Comparison of ENCODE assay signal across 13 cellular contexts in genomic region chr11:3146612-3147256, GRCh38. TPM values are rescaled to one million over a fixed set of nuclear protein-coding genes. Genes with fewer than 3 reads are reported as not detected.
DNase-seq lines count a peak whose midpoint lies in the region; ATAC-seq, FAIRE-seq and TF ChIP-seq lines count a peak whose summit lies in the region.
"Had no signal": no experiment of that assay in that cellular context is flagged by ENCODE, and none has a peak within 500 bp of the region (broad histone marks: within the 10 kb centered on the region; RNA-seq: fewer than 3 reads in every experiment).

No MANE protein-coding gene starts in this region.

- H3K4ac ChIP-seq in H1 (replicated peaks; ENCODE audit: insufficient read length, low read depth, low read length) (no peak overlapping the region), mesenchymal stem cell (ENCODE audit: low read depth in 1 of 2, low read length in 2 of 2) (peak overlapping the region; percentile 20 to 49)

- peaks cover 0 to 7% (median 1%) of the 10 kb centered on the region in 4 experiments; a peak in 4 of 7 replicates for H3K4me1 ChIP-seq in H1 (replicated peaks in 1 of 4; ENCODE audit: control insufficient read depth in 3 of 4, insufficient read depth in 4 of 4, low read length in 3 of 4)
- H3K4me1 ChIP-seq in mesenchymal stem cell (ENCODE audit: control insufficient read depth, insufficient read depth, low read depth, low read length) = peaks cover 44% of the 10 kb centered on the region
- peaks cover 0 to 4% of the 10 kb centered on the region in 2 donors for H3K4me1 ChIP-seq in aorta (ENCODE audit: control insufficient read depth in 1 of 2, insufficient read depth in 2 of 2, low read length in 2 of 2)

- TF ChIP-seq EP300 in H1 (IDR thresholded peaks at IDR 0.05; ENCODE audit: borderline replicate concordance in 1 of 2, low read depth in 2 of 2, low read length in 2 of 2) = no peak

- no peak overlapping the region for H3K4me3 Mint-ChIP-seq in natural killer cell
- no peak overlapping the region for H3K4me3 Mint-ChIP-seq in natural killer cell treated with Interleukin-12 subunit alpha and Interleukin-12 subunit beta and Interleukin-15 and Interleukin-18, amount 100 ng/mL, for 72 hours
- H3K4me3 Mint-ChIP-seq in stimulated activated naive CD8-positive, alpha-beta T cell treated with anti-CD3 and anti-CD28 coated beads, Interleukin-15, amount 100 ng/mL, for 72 hours = no peak overlapping the region
- H3K4me3 Mint-ChIP-seq: stimulated activated memory B cell treated with anti-CD40 and anti-IgM and Interleukin-4, amounts not matched to agents 10 μg/mL and 1 μg/mL and 100 μg/mL, for 72 hours had no signal

- peaks cover 69 to 81% of the 10 kb centered on the region in 2 donors for H3K4me1 Mint-ChIP-seq in natural killer cell
- peaks cover 37 to 54% of the 10 kb centered on the region in 2 donors for H3K4me1 Mint-ChIP-seq in natural killer cell treated with Interleukin-12 subunit alpha and Interleukin-12 subunit beta and Interleukin-15 and Interleukin-18, amount 100 ng/mL, for 72 hours (ENCODE audit: low read depth in 2 of 2)
- H3K4me1 Mint-ChIP-seq in stimulated activated naive CD8-positive, alpha-beta T cell treated with anti-CD3 and anti-CD28 coated beads, Interleukin-15, amount 100 ng/mL, for 72 hours = peaks cover 35% of the 10 kb centered on the region
- H3K4me1 Mint-ChIP-seq: stimulated activated memory B cell treated with anti-CD40 and anti-IgM and Interleukin-4, amounts not matched to agents 10 μg/mL and 1 μg/mL and 100 μg/mL, for 72 hours had no signal

- H3K9me3 ChIP-seq in H1 (ENCODE audit: insufficient read depth in 2 of 2, low read depth in 1 of 2, low read length in 1 of 2) (no peaks in the 10 kb centered on the region), mesenchymal stem cell (ENCODE audit: control insufficient read depth, low read length) (no peaks in the 10 kb centered on the region), aorta (ENCODE audit: control insufficient read depth, low read length) (no peaks in the 10 kb centered on the region)

- H3K23ac ChIP-seq in H1 (ENCODE audit: insufficient read length) = no peak overlapping the region
- H3K23ac ChIP-seq in mesenchymal stem cell (ENCODE audit: low read length in 2 of 2) = no peak overlapping the region

- FAIRE-seq in H1 (lab: Jason Lieb, UNC) = no peak
- FAIRE-seq: A204.1 had no signal

- no peak overlapping the region for H3K27ac ChIP-seq in H1 (ENCODE audit: low read depth, low read length)
- H3K27ac ChIP-seq in mesenchymal stem cell (ENCODE audit: low read length, poor library complexity, severe bottlenecking) = no peak overlapping the region
- H3K27ac ChIP-seq in aorta (ENCODE audit: low read depth in 1 of 2, low read length in 2 of 2) = peak overlapping the region; percentile 6 to 87

- H3K79me2 ChIP-seq in H1 (ENCODE audit: control insufficient read depth in 1 of 2, insufficient read depth in 2 of 2, low read length in 2 of 2) = no peaks in the 10 kb centered on the region

- no peak overlapping the region for H2AFZ ChIP-seq in H1 (ENCODE audit: low read length)
- H2AFZ ChIP-seq in mesenchymal stem cell (ENCODE audit: low read depth, low read length) = no peak overlapping the region

- peak overlapping the region; percentile 60 to 79 for H3K27ac Mint-ChIP-seq in natural killer cell
- no peak overlapping the region for H3K27ac Mint-ChIP-seq in natural killer cell treated with Interleukin-12 subunit alpha and Interleukin-12 subunit beta and Interleukin-15 and Interleukin-18, amount 100 ng/mL, for 72 hours
- no peak overlapping the region for H3K27ac Mint-ChIP-seq in stimulated activated naive CD8-positive, alpha-beta T cell treated with anti-CD3 and anti-CD28 coated beads, Interleukin-15, amount 100 ng/mL, for 72 hours
- H3K27ac Mint-ChIP-seq: stimulated activated memory B cell treated with anti-CD40 and anti-IgM and Interleukin-4, amounts not matched to agents 10 μg/mL and 1 μg/mL and 100 μg/mL, for 72 hours had no signal

- ATAC-seq in natural killer cell (no peak), aorta (ENCODE audit: low FRiP score) (peak; percentile 75), HG02798 (IDR thresholded peaks at IDR 0.05; ENCODE audit: poor library complexity, unreplicated experiment) (no peak)
- no peak for ATAC-seq in natural killer cell treated with Interleukin-12 subunit alpha and Interleukin-12 subunit beta and Interleukin-15 and Interleukin-18, amount 100 ng/mL, for 72 hours
- no peak for ATAC-seq in stimulated activated naive CD8-positive, alpha-beta T cell treated with anti-CD3 and anti-CD28 coated beads, Interleukin-15, amount 100 ng/mL, for 72 hours
- ATAC-seq: stimulated activated memory B cell treated with anti-CD40 and anti-IgM and Interleukin-4, amounts not matched to agents 10 μg/mL and 1 μg/mL and 100 μg/mL, for 72 hours had no signal

- H3K14ac ChIP-seq in H1 (ENCODE audit: insufficient read length) = no peak overlapping the region
- H3K14ac ChIP-seq in mesenchymal stem cell (ENCODE audit: low read length in 2 of 2) = peak overlapping the region in 1 of 2 experiments; percentile 96

- no peaks in the 10 kb centered on the region for H3K36me3 ChIP-seq in H1 (ENCODE audit: control insufficient read depth in 2 of 4, insufficient read depth in 4 of 4, low read length in 3 of 4)
- peaks cover 3 to 54% of the 10 kb centered on the region in 2 experiments for H3K36me3 ChIP-seq in mesenchymal stem cell (ENCODE audit: control insufficient read depth in 1 of 2, insufficient read depth in 2 of 2, low read depth in 1 of 2, low read length in 2 of 2)
- H3K36me3 ChIP-seq in aorta (ENCODE audit: control insufficient read depth in 1 of 2, insufficient read depth in 2 of 2, low read length in 1 of 2) = no peaks in the 10 kb centered on the region

- H3K4me3 ChIP-seq in H1 (ENCODE audit: extremely low read depth in 1 of 4, insufficient read depth in 2 of 4, low read depth in 3 of 4, low read length in 4 of 4) (no peak overlapping the region), mesenchymal stem cell (ENCODE audit: insufficient read depth in 1 of 2, low read depth in 1 of 2, low read length in 2 of 2) (no peak overlapping the region), aorta (ENCODE audit: low read length in 2 of 2) (no peak overlapping the region)

- H2BK120ac ChIP-seq in H1 (replicated peaks; ENCODE audit: low read depth, low read length) (no peak overlapping the region), mesenchymal stem cell (ENCODE audit: low read depth, low read length) (peak overlapping the region; percentile 15)

- H3K9me3 Mint-ChIP-seq in natural killer cell = no peaks in the 10 kb centered on the region
- no peaks in the 10 kb centered on the region for H3K9me3 Mint-ChIP-seq in natural killer cell treated with Interleukin-12 subunit alpha and Interleukin-12 subunit beta and Interleukin-15 and Interleukin-18, amount 100 ng/mL, for 72 hours
- no peaks in the 10 kb centered on the region for H3K9me3 Mint-ChIP-seq in stimulated activated naive CD8-positive, alpha-beta T cell treated with anti-CD3 and anti-CD28 coated beads, Interleukin-15, amount 100 ng/mL, for 72 hours

- WGBS in H1 (ENCODE audit: extremely low coverage in 1 of 2, insufficient coverage in 1 of 2, insufficient read length in 1 of 2, insufficient replicate concordance in 2 of 2, low coverage in 1 of 2, low lambda C conversion rate in 2 of 2, missing lambda C conversion rate in 1 of 2), 2 experiments = 91% methylated on average over 17 of the region's 22 CpGs; no CpG with 5 or more reads in 1 of the 2 experiments
- WGBS in mesenchymal stem cell = 52% methylated on average over 18 of the region's 22 CpGs
- 2 to 10% methylated on average over 22 of the region's 22 CpGs for WGBS in aorta, 2 donors

- H4K8ac ChIP-seq in H1 (ENCODE audit: extremely low read depth, insufficient read depth, low read length) (peak overlapping the region; percentile 57; the same call in 1 of the 2 replicates), mesenchymal stem cell (ENCODE audit: low read length) (peak overlapping the region; percentile 29)

- H3K56ac ChIP-seq in H1 (replicated peaks; ENCODE audit: insufficient read length, low read depth, low read length) = no peak overlapping the region

- H3K9ac ChIP-seq in H1 (replicated peaks in 1 of 4; ENCODE audit: extremely low read depth in 1 of 4, low read depth in 3 of 4, low read length in 3 of 4) = no peak overlapping the region
- H3K9ac ChIP-seq in mesenchymal stem cell (ENCODE audit: low read length) = peak overlapping the region; percentile 29

- H4K20me1 ChIP-seq in H1 (replicated peaks in 1 of 2; ENCODE audit: control insufficient read depth in 1 of 2, insufficient read depth in 2 of 2, low read length in 2 of 2) = peaks cover 0 to 6% of the 10 kb centered on the region in 2 experiments

- H2BK5ac ChIP-seq in H1 (ENCODE audit: low read depth, low read length) (0 out of 2 replicates have a peak overlapping the region, but pooled peaks have one; percentile 24), mesenchymal stem cell (ENCODE audit: low read depth, low read length, poor library complexity, severe bottlenecking) (no peak overlapping the region)

- H3K4me2 ChIP-seq in H1 (ENCODE audit: insufficient read depth in 1 of 2, low read depth in 2 of 2, low read length in 2 of 2) (no peak overlapping the region), mesenchymal stem cell (ENCODE audit: low read length, poor library complexity, severe bottlenecking) (no peak overlapping the region)

- H3K27me3 Mint-ChIP-seq in natural killer cell (ENCODE audit: low read depth in 2 of 2) = no peaks in the 10 kb centered on the region
- H3K27me3 Mint-ChIP-seq in natural killer cell treated with Interleukin-12 subunit alpha and Interleukin-12 subunit beta and Interleukin-15 and Interleukin-18, amount 100 ng/mL, for 72 hours = no peaks in the 10 kb centered on the region
- no peaks in the 10 kb centered on the region for H3K27me3 Mint-ChIP-seq in stimulated activated naive CD8-positive, alpha-beta T cell treated with anti-CD3 and anti-CD28 coated beads, Interleukin-15, amount 100 ng/mL, for 72 hours

- H3K18ac ChIP-seq in H1 (ENCODE audit: extremely low read depth, low read length) (no peak overlapping the region; the same call in 1 of the 2 replicates), mesenchymal stem cell (ENCODE audit: low read depth in 1 of 2, low read length in 2 of 2) (peak overlapping the region; percentile 61 to 77)

- TF ChIP-seq RAD21 in H1 (IDR thresholded peaks at IDR 0.05 in 1 of 2, conservative IDR thresholded peaks at IDR 0.05 in 1 of 2; ENCODE audit: low read depth in 2 of 2, low read length in 2 of 2) = no peak

- H4K91ac ChIP-seq in H1 (replicated peaks; ENCODE audit: insufficient read length, low read length) = no peak overlapping the region
- H4K91ac ChIP-seq in mesenchymal stem cell (ENCODE audit: low read length) = peak overlapping the region; percentile 79

- no peaks in the 10 kb centered on the region for H3K23me2 ChIP-seq in H1 (ENCODE audit: low read depth, low read length)

- TF ChIP-seq CTCF in natural killer cell (IDR thresholded peaks at IDR 0.05) (no peak), H1 (IDR thresholded peaks at IDR 0.05; ENCODE audit: control extremely low read depth in 1 of 3, insufficient read depth in 1 of 3, low read depth in 1 of 3, low read length in 3 of 3) (no peak)

- POLR2A ChIA-PET in H1 (lab: Charles Lee; ENCODE audit: partially characterized antibody) = interaction anchor here (1.1 to 1.3 kb wide), 2 partner anchors 11 to 69 kb away, joined by 3 to 4 read pairs; no protein-coding TSS in a partner anchor

- no peak overlapping the region for H2AK5ac ChIP-seq in H1 (ENCODE audit: low read depth, low read length)
- no peak overlapping the region for H2AK5ac ChIP-seq in mesenchymal stem cell (ENCODE audit: low read length, severe bottlenecking)

- no peak overlapping the region for H4K5ac ChIP-seq in H1 (ENCODE audit: insufficient read length, low read depth, low read length)

- H3K79me1 ChIP-seq in H1 (ENCODE audit: low read depth, low read length) (peaks cover 4% of the 10 kb centered on the region; the same call in 1 of the 2 replicates), mesenchymal stem cell (replicated peaks; ENCODE audit: low read length, poor library complexity, severe bottlenecking) (peaks cover 76% of the 10 kb centered on the region)

- intact Hi-C loops in natural killer cell (cut with micrococcal nuclease) = no loop called here
- intact Hi-C loops in aorta (cut with DNase I) = no loop called here

- TF ChIP-seq POLR2A in H1 (IDR thresholded peaks at IDR 0.05; ENCODE audit: control extremely low read depth in 1 of 2, low read depth in 2 of 2, low read length in 2 of 2) = no peak

- H2BK12ac ChIP-seq in H1 (ENCODE audit: low read depth, low read length) = no peak overlapping the region
- H2BK12ac ChIP-seq in mesenchymal stem cell (ENCODE audit: low read length in 2 of 2) = peak overlapping the region in 1 of 2 experiments; percentile 92

- H3K36me3 Mint-ChIP-seq in natural killer cell = no peaks in the 10 kb centered on the region
- no peaks in the 10 kb centered on the region for H3K36me3 Mint-ChIP-seq in natural killer cell treated with Interleukin-12 subunit alpha and Interleukin-12 subunit beta and Interleukin-15 and Interleukin-18, amount 100 ng/mL, for 72 hours
- H3K36me3 Mint-ChIP-seq: stimulated activated memory B cell treated with anti-CD40 and anti-IgM and Interleukin-4, amounts not matched to agents 10 μg/mL and 1 μg/mL and 100 μg/mL, for 72 hours had no signal

- no peak overlapping the region for H2BK20ac ChIP-seq in H1 (ENCODE audit: low read length)

- DNase-seq in natural killer cell (no peak), H1 (ENCODE audit: low read depth in 1 of 2, low spot score in 2 of 2) (no peak), mesenchymal stem cell (peak; percentile 88), aorta (peak; percentile 77 to 86), GM19240 (ENCODE audit: insufficient read length, low spot score) (no peak)
- no peak for DNase-seq in natural killer cell treated with Interleukin-12 subunit alpha and Interleukin-12 subunit beta and Interleukin-15 and Interleukin-18, amount 100 ng/mL, for 72 hours (ENCODE audit: low spot score)
- no peak for DNase-seq in stimulated activated naive CD8-positive, alpha-beta T cell treated with anti-CD3 and anti-CD28 coated beads, Interleukin-15, amount 100 ng/mL, for 72 hours
- DNase-seq: activated CD8-positive, alpha-beta memory T cell treated with anti-CD3 and anti-CD28 coated beads for 24 hours; DMS153; NCI-H1105 had no signal

- no peak overlapping the region for H2BK15ac ChIP-seq in H1 (ENCODE audit: low read length)
- no peak overlapping the region for H2BK15ac ChIP-seq in mesenchymal stem cell (ENCODE audit: low read depth, poor library complexity, severe bottlenecking)

- CTCF ChIA-PET in H1 (lab: Charles Lee; ENCODE audit: partially characterized antibody) = interaction anchor here (0.8 to 3.4 kb wide), 11 partner anchors 8 to 109 kb away, joined by 3 to 14 read pairs (median 4); no protein-coding TSS in a partner anchor

- H3K27me3 ChIP-seq in H1 (replicated peaks in 1 of 4; ENCODE audit: control insufficient read depth in 3 of 4, extremely low read depth in 1 of 4, insufficient read depth in 3 of 4, low read length in 3 of 4) (no peaks in the 10 kb centered on the region), mesenchymal stem cell (ENCODE audit: control insufficient read depth in 1 of 2, insufficient read depth in 1 of 2, low read length in 2 of 2) (no peaks in the 10 kb centered on the region), aorta (ENCODE audit: control insufficient read depth in 1 of 2, insufficient read depth in 2 of 2, low read length in 1 of 2) (no peaks in the 10 kb centered on the region)

RNA-seq across cellular contexts. Expression of gene OSBPL5, which starts 18.4 kb away (rescaled TPM):
- total RNA-seq in natural killer cell (100 to 1,000 TPM; 375 to 522 (median 377) TPM), aorta (10 to 100 TPM; 64.1 to 69.1 TPM)
- total RNA-seq in natural killer cell treated with Interleukin-12 subunit alpha and Interleukin-12 subunit beta and Interleukin-15 and Interleukin-18, amount 100 ng/mL, for 72 hours = 10 to 100 TPM; 58.3 to 74.6 TPM
- 7.9 and 9.9 TPM in 2 replicates for total RNA-seq in H1 (2021; fragmentation: NEBNext Ultra II Directional; extraction: Animal tissue kit (Norgen Biotek cat#: 25700))
- polyA plus RNA-seq in H1 (2011; rRNA removed) (3.4 and 6.0 TPM in 2 replicates), aorta (10 to 100 TPM; 11.9 to 48.4 TPM)
- polyA plus RNA-seq in H1 (2011; cell fraction: cytosol; rRNA removed) = 5.8 TPM
- 19.5 TPM for polyA plus RNA-seq in H1 (2011; cell fraction: nucleus; rRNA removed)
- 3.8 to 7.3 TPM (median 6.6 TPM) in 4 replicates for polyA plus RNA-seq in H1 (2012, experiment 1 of 2)
- polyA plus RNA-seq in H1 (2012, experiment 2 of 2) = 4.9 TPM
- polyA plus RNA-seq in H1 (2013, experiment 1 of 2) = 3.3 TPM
- polyA plus RNA-seq in H1 (2013, experiment 2 of 2) = 2.9 TPM
- polyA minus RNA-seq in H1 (2011; rRNA and poly(A)+ RNA removed) = 4.3 and 5.5 TPM in 2 replicates
- polyA minus RNA-seq in H1 (2011; cell fraction: cytosol; rRNA and poly(A)+ RNA removed) = 9.7 TPM
- polyA minus RNA-seq in H1 (2011; cell fraction: nucleus; rRNA and poly(A)+ RNA removed) = 13.0 TPM
- 13.7 TPM for polyA plus RNA-seq in mesenchymal stem cell (2013, experiment 1 of 2)
- polyA plus RNA-seq in mesenchymal stem cell (2013, experiment 2 of 2) = 14.6 TPM

Comparison
In these comparisons a context has a peak if more than half of its experiments do, and no peak if none do; other contexts are left out.
1. H3K27ac Mint-ChIP-seq: peak in natural killer cell (2 of 2); none in natural killer cell treated with Interleukin-12 subunit alpha and Interleukin-12 subunit beta and Interleukin-15 and Interleukin-18, amount 100 ng/mL, for 72 hours (0 of 2) and stimulated activated naive CD8-positive, alpha-beta T cell treated with anti-CD3 and anti-CD28 coated beads, Interleukin-15, amount 100 ng/mL, for 72 hours (0 of 2).
2. RNA of gene OSBPL5, which starts 18.4 kb away (total RNA-seq): 375 to 522 TPM in natural killer cell; 58.3 to 74.6 TPM in natural killer cell treated with Interleukin-12 subunit alpha and Interleukin-12 subunit beta and Interleukin-15 and Interleukin-18, amount 100 ng/mL, for 72 hours, 64.1 to 69.1 TPM in aorta and 7.9 to 9.9 TPM in H1; every median in the first group is over 4 times any median in the second.
3. DNase-seq: peak in mesenchymal stem cell (single experiment) and aorta (2 of 2); none in natural killer cell (single experiment), natural killer cell treated with Interleukin-12 subunit alpha and Interleukin-12 subunit beta and Interleukin-15 and Interleukin-18, amount 100 ng/mL, for 72 hours (single experiment), H1 (0 of 2), stimulated activated naive CD8-positive, alpha-beta T cell treated with anti-CD3 and anti-CD28 coated beads, Interleukin-15, amount 100 ng/mL, for 72 hours (0 of 2) and GM19240 (single experiment).
4. H3K27ac ChIP-seq: peak in aorta (2 of 2); none in H1 (single experiment) and mesenchymal stem cell (single experiment).